2 cellular contexts compared by ENCODE assay signal in the genomic region with DNA sequence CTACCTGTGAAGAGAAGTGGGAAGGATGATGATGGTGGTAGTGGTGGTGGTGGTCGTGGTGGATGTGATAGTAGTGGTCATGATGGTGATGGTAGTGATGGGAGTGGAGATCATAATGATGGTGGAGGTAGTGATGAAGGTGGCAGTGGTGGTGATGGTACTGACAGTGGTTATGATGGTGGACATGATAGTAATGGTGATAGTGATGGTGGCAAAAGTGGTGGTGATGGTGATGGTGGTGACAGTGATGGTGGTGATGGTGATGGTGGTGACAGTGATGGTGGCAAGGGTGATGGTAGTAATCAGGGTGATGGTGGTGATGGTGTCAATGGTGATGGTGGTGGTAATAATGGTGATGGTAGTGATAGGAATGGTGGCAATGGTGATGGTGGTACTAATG.
TF ChIP-seq lines count a peak whose summit lies in the region.

No MANE protein-coding gene starts in this region.

TF ChIP-seq in HEK293, 187 proteins besides CTCF, POLR2A, EP300 and RAD21 (continues in another document):
- TF ChIP-seq ZNF514 (tag by site-specific recombination; IDR thresholded peaks at IDR 0.05) (no peak), ZNF175 (tag by site-specific recombination; IDR thresholded peaks at IDR 0.05) (no peak), ZNF548 (tag by site-specific recombination; IDR thresholded peaks at IDR 0.05) (no peak), ZFP41 (tag by site-specific recombination; IDR thresholded peaks at IDR 0.05; ENCODE audit: borderline replicate concordance) (no peak), GLI2 (tag by site-specific recombination; IDR thresholded peaks at IDR 0.05; ENCODE audit: borderline replicate concordance, low read depth) (no peak), KLF9 (tag by site-specific recombination; IDR thresholded peaks at IDR 0.05; ENCODE audit: low read depth) (no peak), REST (tag by site-specific recombination; IDR thresholded peaks at IDR 0.05) (no peak), ZNF223 (tag by site-specific recombination; IDR thresholded peaks at IDR 0.05) (no peak), ZBTB21 (tag by site-specific recombination; IDR thresholded peaks at IDR 0.05) (no peak), ZNF239 (tag by site-specific recombination; IDR thresholded peaks at IDR 0.05) (no peak), RBAK (tag by site-specific recombination; IDR thresholded peaks at IDR 0.05) (no peak), ZSCAN23 (tag by site-specific recombination; IDR thresholded peaks at IDR 0.05) (no peak), ZNF394 (tag by site-specific recombination; IDR thresholded peaks at IDR 0.05; ENCODE audit: borderline replicate concordance) (no peak), SP7 (tag by site-specific recombination; IDR thresholded peaks at IDR 0.05) (no peak), ZNF292 (tag by site-specific recombination; IDR thresholded peaks at IDR 0.05; ENCODE audit: borderline replicate concordance, low read depth) (no peak)
- TF ChIP-seq, protein P1, sequence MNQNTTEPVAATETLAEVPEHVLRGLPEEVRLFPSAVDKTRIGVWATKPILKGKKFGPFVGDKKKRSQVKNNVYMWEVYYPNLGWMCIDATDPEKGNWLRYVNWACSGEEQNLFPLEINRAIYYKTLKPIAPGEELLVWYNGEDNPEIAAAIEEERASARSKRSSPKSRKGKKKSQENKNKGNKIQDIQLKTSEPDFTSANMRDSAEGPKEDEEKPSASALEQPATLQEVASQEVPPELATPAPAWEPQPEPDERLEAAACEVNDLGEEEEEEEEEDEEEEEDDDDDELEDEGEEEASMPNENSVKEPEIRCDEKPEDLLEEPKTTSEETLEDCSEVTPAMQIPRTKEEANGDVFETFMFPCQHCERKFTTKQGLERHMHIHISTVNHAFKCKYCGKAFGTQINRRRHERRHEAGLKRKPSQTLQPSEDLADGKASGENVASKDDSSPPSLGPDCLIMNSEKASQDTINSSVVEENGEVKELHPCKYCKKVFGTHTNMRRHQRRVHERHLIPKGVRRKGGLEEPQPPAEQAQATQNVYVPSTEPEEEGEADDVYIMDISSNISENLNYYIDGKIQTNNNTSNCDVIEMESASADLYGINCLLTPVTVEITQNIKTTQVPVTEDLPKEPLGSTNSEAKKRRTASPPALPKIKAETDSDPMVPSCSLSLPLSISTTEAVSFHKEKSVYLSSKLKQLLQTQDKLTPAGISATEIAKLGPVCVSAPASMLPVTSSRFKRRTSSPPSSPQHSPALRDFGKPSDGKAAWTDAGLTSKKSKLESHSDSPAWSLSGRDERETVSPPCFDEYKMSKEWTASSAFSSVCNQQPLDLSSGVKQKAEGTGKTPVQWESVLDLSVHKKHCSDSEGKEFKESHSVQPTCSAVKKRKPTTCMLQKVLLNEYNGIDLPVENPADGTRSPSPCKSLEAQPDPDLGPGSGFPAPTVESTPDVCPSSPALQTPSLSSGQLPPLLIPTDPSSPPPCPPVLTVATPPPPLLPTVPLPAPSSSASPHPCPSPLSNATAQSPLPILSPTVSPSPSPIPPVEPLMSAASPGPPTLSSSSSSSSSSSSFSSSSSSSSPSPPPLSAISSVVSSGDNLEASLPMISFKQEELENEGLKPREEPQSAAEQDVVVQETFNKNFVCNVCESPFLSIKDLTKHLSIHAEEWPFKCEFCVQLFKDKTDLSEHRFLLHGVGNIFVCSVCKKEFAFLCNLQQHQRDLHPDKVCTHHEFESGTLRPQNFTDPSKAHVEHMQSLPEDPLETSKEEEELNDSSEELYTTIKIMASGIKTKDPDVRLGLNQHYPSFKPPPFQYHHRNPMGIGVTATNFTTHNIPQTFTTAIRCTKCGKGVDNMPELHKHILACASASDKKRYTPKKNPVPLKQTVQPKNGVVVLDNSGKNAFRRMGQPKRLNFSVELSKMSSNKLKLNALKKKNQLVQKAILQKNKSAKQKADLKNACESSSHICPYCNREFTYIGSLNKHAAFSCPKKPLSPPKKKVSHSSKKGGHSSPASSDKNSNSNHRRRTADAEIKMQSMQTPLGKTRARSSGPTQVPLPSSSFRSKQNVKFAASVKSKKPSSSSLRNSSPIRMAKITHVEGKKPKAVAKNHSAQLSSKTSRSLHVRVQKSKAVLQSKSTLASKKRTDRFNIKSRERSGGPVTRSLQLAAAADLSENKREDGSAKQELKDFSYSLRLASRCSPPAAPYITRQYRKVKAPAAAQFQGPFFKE (tag by site-specific recombination; IDR thresholded peaks at IDR 0.05; ENCODE audit: borderline replicate concordance): no peak
- TF ChIP-seq, protein P2, sequence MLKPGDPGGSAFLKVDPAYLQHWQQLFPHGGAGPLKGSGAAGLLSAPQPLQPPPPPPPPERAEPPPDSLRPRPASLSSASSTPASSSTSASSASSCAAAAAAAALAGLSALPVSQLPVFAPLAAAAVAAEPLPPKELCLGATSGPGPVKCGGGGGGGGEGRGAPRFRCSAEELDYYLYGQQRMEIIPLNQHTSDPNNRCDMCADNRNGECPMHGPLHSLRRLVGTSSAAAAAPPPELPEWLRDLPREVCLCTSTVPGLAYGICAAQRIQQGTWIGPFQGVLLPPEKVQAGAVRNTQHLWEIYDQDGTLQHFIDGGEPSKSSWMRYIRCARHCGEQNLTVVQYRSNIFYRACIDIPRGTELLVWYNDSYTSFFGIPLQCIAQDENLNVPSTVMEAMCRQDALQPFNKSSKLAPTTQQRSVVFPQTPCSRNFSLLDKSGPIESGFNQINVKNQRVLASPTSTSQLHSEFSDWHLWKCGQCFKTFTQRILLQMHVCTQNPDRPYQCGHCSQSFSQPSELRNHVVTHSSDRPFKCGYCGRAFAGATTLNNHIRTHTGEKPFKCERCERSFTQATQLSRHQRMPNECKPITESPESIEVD (tag by site-specific recombination; IDR thresholded peaks at IDR 0.05): no peak

TF ChIP-seq in H1, 55 proteins besides CTCF, POLR2A, EP300 and RAD21:
- TF ChIP-seq E2F6 (IDR thresholded peaks at IDR 0.05) (no peak), ZNF274 (IDR thresholded peaks at IDR 0.05; ENCODE audit: borderline replicate concordance, extremely low read depth, low read length) (no peak), CEBPB (IDR thresholded peaks at IDR 0.05; ENCODE audit: low read depth, low read length) (no peak), RBBP5 (IDR thresholded peaks at IDR 0.05; ENCODE audit: borderline replicate concordance, low read depth, low read length) (no peak), CBX8 (IDR thresholded peaks at IDR 0.05; ENCODE audit: borderline replicate concordance, low read depth, low read length) (no peak)
